8 cellular contexts compared by ENCODE assay signal in the genomic region with DNA sequence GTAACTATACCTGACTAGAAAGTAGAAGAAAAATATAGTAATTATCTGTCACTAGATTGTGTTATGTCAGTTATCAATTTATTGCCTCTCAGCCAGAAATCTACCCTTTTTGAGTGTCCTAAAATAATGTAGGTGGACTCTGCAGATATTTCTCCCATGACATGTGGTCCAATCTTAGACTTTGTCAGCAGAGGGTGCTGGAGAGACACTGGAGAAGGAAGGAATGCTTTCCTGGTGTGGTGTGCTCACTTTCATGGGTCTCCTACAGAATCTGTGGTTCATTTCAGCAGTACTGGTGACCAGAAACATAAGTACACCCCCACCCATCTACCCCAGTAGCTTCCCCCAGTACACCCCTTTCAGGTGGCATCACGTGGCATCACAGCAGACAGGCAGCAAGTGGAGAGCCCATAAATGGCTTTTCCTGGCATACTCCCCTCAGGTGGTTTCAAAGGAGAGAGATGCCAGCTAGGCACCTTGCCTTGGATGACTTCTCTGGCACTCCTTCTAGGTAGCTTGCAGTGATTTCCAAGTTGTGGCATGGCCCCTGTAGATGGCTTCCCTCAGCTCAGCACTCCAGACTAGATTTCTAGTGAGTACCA.
DNase-seq lines count a peak whose midpoint lies in the region; ATAC-seq and TF ChIP-seq lines count a peak whose summit lies in the region.

No MANE protein-coding gene starts in this region.

- peaks cover 12% of the 10 kb centered on the region for H3K4me1 Mint-ChIP-seq in mesothelial cell of epicardium

- DNase-seq in AML-193 (lab: John Stamatoyannopoulos, UW), result peak; percentile 57 to 62
- peak; percentile 13 for DNase-seq in H7
- peak; percentile 71 for DNase-seq in SK-MEL-5 (ENCODE audit: low read depth, low spot score)
- DNase-seq in iPS DF 4.7 (ENCODE audit: extremely low read depth, low spot score), result peak; percentile 19
- DNase-seq in 8988T, result no peak
- no peak for DNase-seq in mesothelial cell of epicardium (ENCODE audit: low spot score in 2 of 2, unreplicated experiment in 2 of 2)
- DNase-seq in NCI-H1048 (lab: John Stamatoyannopoulos, UW), result no peak

- no peaks in the 10 kb centered on the region for H3K27me3 ChIP-seq in H7 (ENCODE audit: control insufficient read depth, insufficient read depth, low read length)

- H3K27me3 Mint-ChIP-seq in mesothelial cell of epicardium (ENCODE audit: low read depth), result peaks cover 11% of the 10 kb centered on the region

- H3K9me3 Mint-ChIP-seq in mesothelial cell of epicardium, result peaks cover 7% of the 10 kb centered on the region

- no peaks in the 10 kb centered on the region for H3K36me3 Mint-ChIP-seq in mesothelial cell of epicardium

- TF ChIP-seq CTCF in mesothelial cell of epicardium (IDR thresholded peaks at IDR 0.05; ENCODE audit: unreplicated experiment), result no peak

- H3K36me3 ChIP-seq in H7 (replicated peaks; ENCODE audit: control insufficient read depth, insufficient read depth, low read length), result no peaks in the 10 kb centered on the region

- in situ Hi-C loops in SK-MEL-5 (cut with HindIII; ENCODE audit: low pct_unique_long_range_greater_than_20kb, low sequenced_read_pairs), result no loop called here

- no peak for ATAC-seq in HG03521 (IDR thresholded peaks at IDR 0.05; ENCODE audit: unreplicated experiment)

- no peak overlapping the region for H3K4me3 Mint-ChIP-seq in mesothelial cell of epicardium

- H3K4me3 ChIP-seq in H7 (ENCODE audit: insufficient read depth, low read depth, low read length), result no peak overlapping the region

- H3K27ac Mint-ChIP-seq in mesothelial cell of epicardium, result no peak overlapping the region

Comparison
In these comparisons a context has a peak if more than half of its experiments do, and no peak if none do; other contexts are left out.
1. DNase-seq: peak in AML-193 (2 of 2), H7 (single experiment), SK-MEL-5 (single experiment) and iPS DF 4.7 (single experiment); none in 8988T (single experiment), mesothelial cell of epicardium (0 of 2) and NCI-H1048 (single experiment).